ENCODE assay signal across 21 cellular contexts in the genomic region with DNA sequence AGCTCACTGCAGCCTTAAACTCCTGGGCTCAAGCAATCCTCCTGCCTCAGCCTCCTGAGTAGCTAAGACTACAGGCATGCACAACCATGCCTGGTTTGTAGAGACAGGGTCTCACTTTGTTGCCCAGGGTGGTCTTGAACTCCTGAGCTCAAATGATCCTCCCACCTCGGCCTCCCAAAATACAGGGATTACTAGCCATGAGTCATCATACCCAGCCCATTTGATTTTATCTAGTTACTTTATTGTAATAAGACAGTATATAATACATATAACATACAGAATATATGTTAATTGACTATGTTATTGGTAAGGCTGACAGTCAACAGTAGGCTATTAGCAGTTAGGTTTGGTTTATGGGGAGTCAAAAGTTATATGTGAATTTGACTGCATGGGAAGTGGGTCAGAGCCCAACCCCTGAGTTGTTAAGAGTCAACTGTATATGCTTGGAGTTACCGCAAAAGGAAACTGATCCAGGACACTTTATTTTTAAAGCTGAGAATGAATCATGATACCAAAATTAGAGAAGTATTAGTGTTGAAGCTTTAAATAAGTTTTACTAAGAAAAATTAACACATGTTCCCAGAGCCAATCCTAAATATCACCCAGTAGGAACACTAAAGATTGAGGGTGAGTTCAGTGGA. TPM values are rescaled to one million over a fixed set of nuclear protein-coding genes. Genes with fewer than 3 reads are reported as not detected.
DNase-seq lines count a peak whose midpoint lies in the region; ATAC-seq and TF ChIP-seq lines count a peak whose summit lies in the region.
"Had no signal": no experiment of that assay in that cellular context is flagged by ENCODE, and none has a peak within 500 bp of the region (broad histone marks: within the 10 kb centered on the region; RNA-seq: fewer than 3 reads in every experiment).

No MANE protein-coding gene starts in this region.

- no peak overlapping the region for H3K4me3 ChIP-seq in CD8-positive, alpha-beta T cell (ENCODE audit: low read depth, low read length)
- no peak overlapping the region for H3K4me3 ChIP-seq in brain microvascular endothelial cell (ENCODE audit: low read depth, low read length)
- H3K4me3 ChIP-seq: esophagus squamous epithelium, PC-9 had no signal

- peak overlapping the region; percentile 81 for H3K27ac Mint-ChIP-seq in CD8-positive, alpha-beta T cell
- H3K27ac Mint-ChIP-seq in progenitor cell of endocrine pancreas, result peak overlapping the region; percentile 85

- POLR2A ChIA-PET in CD8-positive, alpha-beta T cell (lab: Charles Lee), result interaction anchor here (0.7 to 2.8 kb wide), 3 partner anchors 17 to 43 kb away, joined by 3 to 15 read pairs (median 4); a partner anchor contains a TSS

- in situ Hi-C loops in brain microvascular endothelial cell (cut with HindIII; ENCODE audit: low pct_ligation_motif_present, low sequenced_read_pairs), result loop anchor here (25.0 kb wide), 1 partner anchor 94 kb away; no protein-coding TSS in a partner anchor

- DNase-seq in CD1c-positive myeloid dendritic cell (ENCODE audit: extremely low spot score) (peak; percentile 52), brain microvascular endothelial cell (no peak), progenitor cell of endocrine pancreas (ENCODE audit: low spot score, unreplicated experiment) (no peak)
- no peak for DNase-seq in CD8-positive, alpha-beta T cell
- DNase-seq: activated effector memory CD4-positive, alpha-beta T cell treated with Interleukin-2 at 50 U/mL for 16 hours; C1 segment of cervical spinal cord; dermis blood vessel endothelial cell; EL; esophagus squamous epithelium; mammary epithelial cell; NCI-H1048; NCI-H2107; NCI-H69; PC-9; retina; SK-N-SH; stimulated activated CD4-positive, alpha-beta T cell treated with anti-CD3 and anti-CD28 coated beads, Interleukin-1b, Interleukin-23, amount 100 ng/mL, for 48 hours had no signal

- H3K9me3 Mint-ChIP-seq in CD8-positive, alpha-beta T cell, result no peaks in the 10 kb centered on the region
- no peaks in the 10 kb centered on the region for H3K9me3 Mint-ChIP-seq in progenitor cell of endocrine pancreas (ENCODE audit: low read depth)
- H3K9me3 Mint-ChIP-seq: neural crest cell had no signal

- no peaks in the 10 kb centered on the region for H3K27me3 Mint-ChIP-seq in CD8-positive, alpha-beta T cell (ENCODE audit: low read depth)
- no peaks in the 10 kb centered on the region for H3K27me3 Mint-ChIP-seq in progenitor cell of endocrine pancreas

- H3K4me1 ChIP-seq in CD8-positive, alpha-beta T cell (ENCODE audit: insufficient read depth, low read length), result peaks cover 33% of the 10 kb centered on the region

- ATAC-seq in CD8-positive, alpha-beta T cell, result no peak
- no peak for ATAC-seq in SK-N-SH treated with all-trans-retinoic acid at 6 μM for 48 hours
- ATAC-seq in GM21423 (IDR thresholded peaks at IDR 0.05; ENCODE audit: unreplicated experiment), result no peak
- no peak for ATAC-seq in GM19035 (IDR thresholded peaks at IDR 0.05; ENCODE audit: unreplicated experiment)

- H3K36me3 Mint-ChIP-seq in CD8-positive, alpha-beta T cell, result peaks cover 56% of the 10 kb centered on the region
- peaks cover 11% of the 10 kb centered on the region for H3K36me3 Mint-ChIP-seq in progenitor cell of endocrine pancreas (ENCODE audit: insufficient read depth)

- CTCF ChIA-PET in CD8-positive, alpha-beta T cell (lab: Charles Lee), result interaction anchor here (0.9 to 3.0 kb wide), 3 partner anchors 9 to 14 kb away, joined by 3 to 12 read pairs (median 6); no protein-coding TSS in a partner anchor

- no peaks in the 10 kb centered on the region for H3K9me3 ChIP-seq in CD8-positive, alpha-beta T cell (ENCODE audit: low read length)
- H3K9me3 ChIP-seq: esophagus squamous epithelium, SK-N-SH had no signal

- TF ChIP-seq CTCF in CD8-positive, alpha-beta T cell (IDR thresholded peaks at IDR 0.05), result no peak
- TF ChIP-seq CTCF in brain microvascular endothelial cell (IDR thresholded peaks at IDR 0.05; ENCODE audit: low read depth, low read length, missing control alignments) (no peak), progenitor cell of endocrine pancreas (IDR thresholded peaks at IDR 0.05; ENCODE audit: unreplicated experiment) (no peak)

- peaks cover 10% of the 10 kb centered on the region for H3K36me3 ChIP-seq in CD8-positive, alpha-beta T cell (ENCODE audit: insufficient read depth, low read length)
- peaks cover 15% of the 10 kb centered on the region for H3K36me3 ChIP-seq in brain microvascular endothelial cell (replicated peaks)

- H3K27me3 ChIP-seq in CD8-positive, alpha-beta T cell (ENCODE audit: insufficient read depth, low read length), result no peaks in the 10 kb centered on the region
- H3K27me3 ChIP-seq in brain microvascular endothelial cell (replicated peaks), result no peaks in the 10 kb centered on the region
- H3K27me3 ChIP-seq: esophagus squamous epithelium had no signal

- H3K27ac ChIP-seq in CD8-positive, alpha-beta T cell (ENCODE audit: low read depth, low read length), result no peak overlapping the region
- peak overlapping the region; percentile 13 for H3K27ac ChIP-seq in brain microvascular endothelial cell
- H3K27ac ChIP-seq: PC-9 had no signal

- peaks cover 72% of the 10 kb centered on the region for H3K4me1 Mint-ChIP-seq in CD8-positive, alpha-beta T cell (ENCODE audit: low read depth)
- peaks cover 17% of the 10 kb centered on the region for H3K4me1 Mint-ChIP-seq in progenitor cell of endocrine pancreas (ENCODE audit: low read depth)

- intact Hi-C loops in CD8-positive, alpha-beta T cell (cut with DNase I, micrococcal nuclease), result loop anchor here in 1 of 2 experiments (1.0 kb wide), 1 partner anchor 9 kb away; no protein-coding TSS in a partner anchor

- no peak overlapping the region for H3K4me3 Mint-ChIP-seq in CD8-positive, alpha-beta T cell
- no peak overlapping the region for H3K4me3 Mint-ChIP-seq in progenitor cell of endocrine pancreas (ENCODE audit: low read depth)
- H3K4me3 Mint-ChIP-seq: neural crest cell had no signal

TF ChIP-seq in SK-N-SH treated with all-trans-retinoic acid at 6 μM for 48 hours, 23 proteins besides CTCF, POLR2A, EP300 and RAD21:
- TF ChIP-seq, protein P1, sequence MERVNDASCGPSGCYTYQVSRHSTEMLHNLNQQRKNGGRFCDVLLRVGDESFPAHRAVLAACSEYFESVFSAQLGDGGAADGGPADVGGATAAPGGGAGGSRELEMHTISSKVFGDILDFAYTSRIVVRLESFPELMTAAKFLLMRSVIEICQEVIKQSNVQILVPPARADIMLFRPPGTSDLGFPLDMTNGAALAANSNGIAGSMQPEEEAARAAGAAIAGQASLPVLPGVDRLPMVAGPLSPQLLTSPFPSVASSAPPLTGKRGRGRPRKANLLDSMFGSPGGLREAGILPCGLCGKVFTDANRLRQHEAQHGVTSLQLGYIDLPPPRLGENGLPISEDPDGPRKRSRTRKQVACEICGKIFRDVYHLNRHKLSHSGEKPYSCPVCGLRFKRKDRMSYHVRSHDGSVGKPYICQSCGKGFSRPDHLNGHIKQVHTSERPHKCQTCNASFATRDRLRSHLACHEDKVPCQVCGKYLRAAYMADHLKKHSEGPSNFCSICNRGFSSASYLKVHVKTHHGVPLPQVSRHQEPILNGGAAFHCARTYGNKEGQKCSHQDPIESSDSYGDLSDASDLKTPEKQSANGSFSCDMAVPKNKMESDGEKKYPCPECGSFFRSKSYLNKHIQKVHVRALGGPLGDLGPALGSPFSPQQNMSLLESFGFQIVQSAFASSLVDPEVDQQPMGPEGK (CRISPR knock-in tag; IDR thresholded peaks at IDR 0.05; ENCODE audit: borderline replicate concordance), result no peak
- TF ChIP-seq ESRRG (CRISPR knock-in tag; IDR thresholded peaks at IDR 0.05) (no peak), RARB (CRISPR knock-in tag; IDR thresholded peaks at IDR 0.05) (no peak), BACH2 (CRISPR knock-in tag; IDR thresholded peaks at IDR 0.05; ENCODE audit: borderline replicate concordance) (no peak), TOX (CRISPR knock-in tag; IDR thresholded peaks at IDR 0.05; ENCODE audit: borderline replicate concordance) (no peak), GLIS3 (CRISPR knock-in tag; IDR thresholded peaks at IDR 0.05) (no peak), ZFP3 (CRISPR knock-in tag; IDR thresholded peaks at IDR 0.05) (no peak)

RNA-seq across cellular contexts. Expression of a gene that starts 20.7 kb away (rescaled TPM):
- total RNA-seq in CD8-positive, alpha-beta T cell, result 100 to 1,000 TPM; 320 TPM
- 107 TPM in 2 replicates for total RNA-seq in progenitor cell of endocrine pancreas
